In genomic region chr11:13384837-13385417, GRCh38 we compare ENCODE assay signal across 9 cellular contexts.
DNase-seq lines count a peak whose midpoint lies in the region; ATAC-seq and TF ChIP-seq lines count a peak whose summit lies in the region.
"Had no signal": no experiment of that assay in that cellular context is flagged by ENCODE, and none has a peak within 500 bp of the region (broad histone marks: within the 10 kb centered on the region; RNA-seq: fewer than 3 reads in every experiment).

No MANE protein-coding gene starts in this region.

- peaks cover 20% of the 10 kb centered on the region for H3K36me3 Mint-ChIP-seq in activated CD4-positive, alpha-beta memory T cell treated with anti-CD3 and anti-CD28 coated beads for 36 hours
- H3K36me3 Mint-ChIP-seq in activated CD4-positive, alpha-beta memory T cell treated with anti-CD3 and anti-CD28 coated beads, Interleukin-2, amount 10 ng/mL, durations not matched to agents 7 days and 5 days (ENCODE audit: low read depth), result peaks cover 63% of the 10 kb centered on the region

- H3K4me2 ChIP-seq in OCI-LY3 (ENCODE audit: low read length), result no peak overlapping the region

- H3K27ac ChIP-seq in OCI-LY3 (ENCODE audit: low read length) (no peak overlapping the region), body of pancreas (no peak overlapping the region), thyroid gland (no peak overlapping the region)
- H3K27ac ChIP-seq: epithelial cell of prostate had no signal

- H3K4me1 Mint-ChIP-seq in activated CD4-positive, alpha-beta memory T cell treated with anti-CD3 and anti-CD28 coated beads for 36 hours (ENCODE audit: low read depth), result no peaks in the 10 kb centered on the region
- no peaks in the 10 kb centered on the region for H3K4me1 Mint-ChIP-seq in activated CD4-positive, alpha-beta memory T cell treated with anti-CD3 and anti-CD28 coated beads, Interleukin-2, amount 10 ng/mL, durations not matched to agents 7 days and 5 days

- H3K36me3 ChIP-seq in OCI-LY3 (replicated peaks; ENCODE audit: low read depth, low read length) (peaks cover 12% of the 10 kb centered on the region), body of pancreas (replicated peaks in 1 of 2; ENCODE audit: insufficient read depth in 1 of 2, low read depth in 2 of 2) (peaks cover 0 to 6% of the 10 kb centered on the region in 2 donors), thyroid gland (peaks cover 26 to 32% of the 10 kb centered on the region in 2 donors)

- DNase-seq in activated CD4-positive, alpha-beta memory T cell treated with anti-CD3 and anti-CD28 coated beads for 36 hours, result peak; percentile 34
- DNase-seq in activated CD4-positive, alpha-beta memory T cell treated with anti-CD3 and anti-CD28 coated beads, Interleukin-2, amount 10 ng/mL, durations not matched to agents 7 days and 5 days, result no peak
- DNase-seq in body of pancreas (peak in 3 of 4 donors; percentile 23 to 32 (median 25)), kidney glomerular epithelial cell (lab: John Stamatoyannopoulos, UW) (peak; percentile 49), thyroid gland (peak; percentile 46 to 54)

- no peaks in the 10 kb centered on the region for H3K9me3 Mint-ChIP-seq in activated CD4-positive, alpha-beta memory T cell treated with anti-CD3 and anti-CD28 coated beads for 36 hours
- no peaks in the 10 kb centered on the region for H3K9me3 Mint-ChIP-seq in activated CD4-positive, alpha-beta memory T cell treated with anti-CD3 and anti-CD28 coated beads, Interleukin-2, amount 10 ng/mL, durations not matched to agents 7 days and 5 days

- TF ChIP-seq POLR2A in body of pancreas (IDR thresholded peaks at IDR 0.05), result no peak
- no peak for TF ChIP-seq POLR2A in thyroid gland (IDR thresholded peaks at IDR 0.05)

- H3K9me3 ChIP-seq in OCI-LY3 (ENCODE audit: insufficient read depth, low read length), result no peaks in the 10 kb centered on the region
- H3K9me3 ChIP-seq in body of pancreas, result no peaks in the 10 kb centered on the region
- H3K9me3 ChIP-seq in thyroid gland, result no peaks in the 10 kb centered on the region

- H3K79me2 ChIP-seq in OCI-LY3 (ENCODE audit: low read length), result no peaks in the 10 kb centered on the region

- H3K9ac ChIP-seq in OCI-LY3 (ENCODE audit: low read length), result no peak overlapping the region

- CTCF ChIA-PET in activated CD4-positive, alpha-beta memory T cell treated with anti-CD3 and anti-CD28 coated beads for 36 hours (lab: Charles Lee), result interaction anchor here (0.6 to 2.6 kb wide), 21 partner anchors 8 to 1054 kb away, joined by 3 to 11 read pairs (median 4); partner anchors contain the start of gene BTBD10
- CTCF ChIA-PET in activated CD4-positive, alpha-beta memory T cell treated with anti-CD3 and anti-CD28 coated beads, Interleukin-2, amount 10 ng/mL, durations not matched to agents 7 days and 5 days (lab: Charles Lee), result interaction anchor here (1.0 to 3.4 kb wide), 8 partner anchors 9 to 421 kb away, joined by 3 to 22 read pairs (median 4); partner anchors contain the start of gene BTBD10

- ATAC-seq in HG03095 (IDR thresholded peaks at IDR 0.05; ENCODE audit: unreplicated experiment) (peak; percentile 60), body of pancreas (no peak), HG02610 (IDR thresholded peaks at IDR 0.05; ENCODE audit: unreplicated experiment) (no peak)

- 14 to 19% methylated on average over 3 of the region's 3 CpGs for whole genome bisulfite sequencing in body of pancreas, 2 donors
- WGBS in thyroid gland, 2 donors, result 7 to 11% methylated on average over 3 of the region's 3 CpGs

- H4K20me1 ChIP-seq in OCI-LY3 (ENCODE audit: insufficient read depth, low read length), result no peaks in the 10 kb centered on the region

- H2AFZ ChIP-seq in OCI-LY3 (ENCODE audit: low read depth, low read length), result no peak overlapping the region

- H3K27me3 Mint-ChIP-seq in activated CD4-positive, alpha-beta memory T cell treated with anti-CD3 and anti-CD28 coated beads for 36 hours, result no peaks in the 10 kb centered on the region
- H3K27me3 Mint-ChIP-seq in activated CD4-positive, alpha-beta memory T cell treated with anti-CD3 and anti-CD28 coated beads, Interleukin-2, amount 10 ng/mL, durations not matched to agents 7 days and 5 days, result no peaks in the 10 kb centered on the region

- H3K4me1 ChIP-seq in OCI-LY3 (ENCODE audit: low read length) (no peaks in the 10 kb centered on the region), body of pancreas (no peaks in the 10 kb centered on the region), thyroid gland (no peaks in the 10 kb centered on the region)

- H3K4me3 ChIP-seq in OCI-LY3 (ENCODE audit: low read length) (no peak overlapping the region), body of pancreas (no peak overlapping the region), thyroid gland (replicated peaks in 1 of 3) (no peak overlapping the region)

- peak overlapping the region; percentile 40 for H3K27ac Mint-ChIP-seq in activated CD4-positive, alpha-beta memory T cell treated with anti-CD3 and anti-CD28 coated beads for 36 hours
- no peak overlapping the region for H3K27ac Mint-ChIP-seq in activated CD4-positive, alpha-beta memory T cell treated with anti-CD3 and anti-CD28 coated beads, Interleukin-2, amount 10 ng/mL, durations not matched to agents 7 days and 5 days

- H3K4me3 Mint-ChIP-seq in activated CD4-positive, alpha-beta memory T cell treated with anti-CD3 and anti-CD28 coated beads for 36 hours, result no peak overlapping the region
- H3K4me3 Mint-ChIP-seq in activated CD4-positive, alpha-beta memory T cell treated with anti-CD3 and anti-CD28 coated beads, Interleukin-2, amount 10 ng/mL, durations not matched to agents 7 days and 5 days, result no peak overlapping the region

- POLR2A ChIA-PET in activated CD4-positive, alpha-beta memory T cell treated with anti-CD3 and anti-CD28 coated beads for 36 hours (lab: Charles Lee), result no interaction called here
- POLR2A ChIA-PET in activated CD4-positive, alpha-beta memory T cell treated with anti-CD3 and anti-CD28 coated beads, Interleukin-2, amount 10 ng/mL, durations not matched to agents 7 days and 5 days (lab: Charles Lee), result interaction anchor here (1.1 kb wide), 1 partner anchor 112 kb away, joined by 3 read pairs; no protein-coding TSS in a partner anchor

- no peaks in the 10 kb centered on the region for H3K27me3 ChIP-seq in OCI-LY3 (ENCODE audit: low read depth, low read length)
- no peaks in the 10 kb centered on the region for H3K27me3 ChIP-seq in body of pancreas
- H3K27me3 ChIP-seq in thyroid gland, result no peaks in the 10 kb centered on the region

- TF ChIP-seq CTCF in OCI-LY3 (IDR thresholded peaks at IDR 0.05; ENCODE audit: low read depth, low read length) (peak; percentile 67), body of pancreas (IDR thresholded peaks at IDR 0.05) (peak in 6 of 7 experiments; percentile 32 to 51 (median 37)), thyroid gland (IDR thresholded peaks at IDR 0.05) (peak in 4 of 6 experiments; percentile 45 to 71 (median 70))

- intact Hi-C loops in activated CD4-positive, alpha-beta memory T cell treated with anti-CD3 and anti-CD28 coated beads for 36 hours (cut with micrococcal nuclease), result loop anchor here (2.0 to 5.0 kb wide), 2 partner anchors 78 to 203 kb away; partner anchors contain the start of gene BTBD10
- intact Hi-C loops in body of pancreas (cut with DNase I), result no loop called here
- intact Hi-C loops in thyroid gland (cut with DNase I), result no loop called here
